1 cellular context compared by ENCODE assay signal in genomic region chr1:117017648-117018047, GRCh38.
TF ChIP-seq lines count a peak whose summit lies in the region.

No MANE protein-coding gene starts in this region.

TF ChIP-seq in WTC11, 78 proteins besides CTCF, POLR2A, EP300 and RAD21 (continued from another document):
- TF ChIP-seq, protein P1, sequence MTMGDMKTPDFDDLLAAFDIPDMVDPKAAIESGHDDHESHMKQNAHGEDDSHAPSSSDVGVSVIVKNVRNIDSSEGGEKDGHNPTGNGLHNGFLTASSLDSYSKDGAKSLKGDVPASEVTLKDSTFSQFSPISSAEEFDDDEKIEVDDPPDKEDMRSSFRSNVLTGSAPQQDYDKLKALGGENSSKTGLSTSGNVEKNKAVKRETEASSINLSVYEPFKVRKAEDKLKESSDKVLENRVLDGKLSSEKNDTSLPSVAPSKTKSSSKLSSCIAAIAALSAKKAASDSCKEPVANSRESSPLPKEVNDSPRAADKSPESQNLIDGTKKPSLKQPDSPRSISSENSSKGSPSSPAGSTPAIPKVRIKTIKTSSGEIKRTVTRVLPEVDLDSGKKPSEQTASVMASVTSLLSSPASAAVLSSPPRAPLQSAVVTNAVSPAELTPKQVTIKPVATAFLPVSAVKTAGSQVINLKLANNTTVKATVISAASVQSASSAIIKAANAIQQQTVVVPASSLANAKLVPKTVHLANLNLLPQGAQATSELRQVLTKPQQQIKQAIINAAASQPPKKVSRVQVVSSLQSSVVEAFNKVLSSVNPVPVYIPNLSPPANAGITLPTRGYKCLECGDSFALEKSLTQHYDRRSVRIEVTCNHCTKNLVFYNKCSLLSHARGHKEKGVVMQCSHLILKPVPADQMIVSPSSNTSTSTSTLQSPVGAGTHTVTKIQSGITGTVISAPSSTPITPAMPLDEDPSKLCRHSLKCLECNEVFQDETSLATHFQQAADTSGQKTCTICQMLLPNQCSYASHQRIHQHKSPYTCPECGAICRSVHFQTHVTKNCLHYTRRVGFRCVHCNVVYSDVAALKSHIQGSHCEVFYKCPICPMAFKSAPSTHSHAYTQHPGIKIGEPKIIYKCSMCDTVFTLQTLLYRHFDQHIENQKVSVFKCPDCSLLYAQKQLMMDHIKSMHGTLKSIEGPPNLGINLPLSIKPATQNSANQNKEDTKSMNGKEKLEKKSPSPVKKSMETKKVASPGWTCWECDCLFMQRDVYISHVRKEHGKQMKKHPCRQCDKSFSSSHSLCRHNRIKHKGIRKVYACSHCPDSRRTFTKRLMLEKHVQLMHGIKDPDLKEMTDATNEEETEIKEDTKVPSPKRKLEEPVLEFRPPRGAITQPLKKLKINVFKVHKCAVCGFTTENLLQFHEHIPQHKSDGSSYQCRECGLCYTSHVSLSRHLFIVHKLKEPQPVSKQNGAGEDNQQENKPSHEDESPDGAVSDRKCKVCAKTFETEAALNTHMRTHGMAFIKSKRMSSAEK (CRISPR knock-in tag; IDR thresholded peaks at IDR 0.05; ENCODE audit: borderline replicate concordance), result no peak
- no peak for TF ChIP-seq SMAD4 (CRISPR knock-in tag; IDR thresholded peaks at IDR 0.05)
